In genomic region chr2:47177042-47177565, GRCh38 we compare ENCODE assay signal across 9 cellular contexts. TPM values are rescaled to one million over a fixed set of nuclear protein-coding genes. Genes with fewer than 3 reads are reported as not detected.
DNase-seq lines count a peak whose midpoint lies in the region; ATAC-seq and TF ChIP-seq lines count a peak whose summit lies in the region.
"Had no signal": no experiment of that assay in that cellular context is flagged by ENCODE, and none has a peak within 500 bp of the region (broad histone marks: within the 10 kb centered on the region; RNA-seq: fewer than 3 reads in every experiment).

No MANE protein-coding gene starts in this region.

- ATAC-seq in HG03432 (IDR thresholded peaks at IDR 0.05; ENCODE audit: unreplicated experiment) (peak; percentile 7), mucosa of descending colon (peak; percentile 1)

- H3K4me1 ChIP-seq in mucosa of descending colon (ENCODE audit: low read depth), result peaks cover 20% of the 10 kb centered on the region

- DNase-seq in NOMO-1 (lab: John Stamatoyannopoulos, UW; ENCODE audit: unreplicated experiment in 2 of 2) (peak; percentile 33 to 78), NOMO-1 treated with dmso at 0.1 percent for 144 hours (lab: John Stamatoyannopoulos, UW; ENCODE audit: unreplicated experiment) (no peak), MCF 10A (ENCODE audit: unreplicated experiment) (no peak), mucosa of descending colon (no peak), NCI-H526 (lab: John Stamatoyannopoulos, UW) (no peak), NCI-H1105 (lab: John Stamatoyannopoulos, UW) (no peak)
- no peak for DNase-seq in stimulated activated CD8-positive, alpha-beta memory T cell treated with anti-CD3 and anti-CD28 coated beads, Interleukin-4, amount 100 ng/mL, for 48 hours

- H3K36me3 Mint-ChIP-seq in MCF 10A (ENCODE audit: insufficient read depth, unreplicated experiment), result peaks cover 19% of the 10 kb centered on the region

- H3K4me3 ChIP-seq in mucosa of descending colon, result no peak overlapping the region

- H3K9me3 ChIP-seq in mucosa of descending colon, result no peaks in the 10 kb centered on the region

- peak overlapping the region; percentile 100 for H3K4me3 Mint-ChIP-seq in MCF 10A (ENCODE audit: unreplicated experiment)

- H3K4me1 Mint-ChIP-seq in MCF 10A (ENCODE audit: insufficient read depth, unreplicated experiment), result peaks cover 13% of the 10 kb centered on the region

- POLR2A ChIA-PET in MCF 10A (lab: Yijun Ruan, JAX), result no interaction called here

- no peaks in the 10 kb centered on the region for H3K27me3 Mint-ChIP-seq in MCF 10A (ENCODE audit: insufficient read depth, unreplicated experiment)

- no peaks in the 10 kb centered on the region for H3K9me3 Mint-ChIP-seq in MCF 10A (ENCODE audit: unreplicated experiment)

- TF ChIP-seq CTCF in MCF 10A (IDR thresholded peaks at IDR 0.05; ENCODE audit: unreplicated experiment) (no peak), mucosa of descending colon (IDR thresholded peaks at IDR 0.05) (no peak)

- CTCF ChIA-PET in MCF 10A (lab: Yijun Ruan, JAX), result interaction anchor here (0.7 kb wide), 1 partner anchor 269 kb away, joined by 3 read pairs; no protein-coding TSS in a partner anchor

- TSS peak; percentile 81 for BruUV-seq in MCF 10A (replicated peaks; lab: Mats Ljungman, UMichigan)

- peak overlapping the region; percentile 99 for H3K27ac Mint-ChIP-seq in MCF 10A (ENCODE audit: low read depth, unreplicated experiment)

- H3K36me3 ChIP-seq in mucosa of descending colon (ENCODE audit: low read depth), result no peaks in the 10 kb centered on the region

- intact Hi-C loops in MCF 10A (cut with micrococcal nuclease) (no loop called here), mucosa of descending colon (cut with DNase I, micrococcal nuclease) (no loop called here)

RNA-seq across cellular contexts. Expression of gene CALM2, which starts 0.8 kb away (rescaled TPM):
- total RNA-seq in MCF 10A (2022) (486 and 604 TPM in 2 replicates), mucosa of descending colon (100 to 1,000 TPM; 576 to 657 (median 608) TPM)

RNA-seq across cellular contexts. Expression of gene STPG4, which starts 22.0 kb away (rescaled TPM):
- 0.83 TPM in 1 of 2 replicates, not detected in the other for total RNA-seq in MCF 10A (2022)
- total RNA-seq in mucosa of descending colon, result under 1 TPM in 2 of 3 donors, not detected in 1; 0.46 to 0.63 TPM
- total RNA-seq: Daoy had no signal

Comparison
In these comparisons a context has a peak if more than half of its experiments do, and no peak if none do; other contexts are left out.
1. DNase-seq: peak in NOMO-1 (2 of 2); none in NOMO-1 treated with dmso at 0.1 percent for 144 hours (single experiment), MCF 10A (single experiment), mucosa of descending colon (0 of 3), NCI-H526 (0 of 2), stimulated activated CD8-positive, alpha-beta memory T cell treated with anti-CD3 and anti-CD28 coated beads, Interleukin-4, amount 100 ng/mL, for 48 hours (single experiment) and NCI-H1105 (single experiment).